ENCODE assay signal across 26 cellular contexts in the genomic region with DNA sequence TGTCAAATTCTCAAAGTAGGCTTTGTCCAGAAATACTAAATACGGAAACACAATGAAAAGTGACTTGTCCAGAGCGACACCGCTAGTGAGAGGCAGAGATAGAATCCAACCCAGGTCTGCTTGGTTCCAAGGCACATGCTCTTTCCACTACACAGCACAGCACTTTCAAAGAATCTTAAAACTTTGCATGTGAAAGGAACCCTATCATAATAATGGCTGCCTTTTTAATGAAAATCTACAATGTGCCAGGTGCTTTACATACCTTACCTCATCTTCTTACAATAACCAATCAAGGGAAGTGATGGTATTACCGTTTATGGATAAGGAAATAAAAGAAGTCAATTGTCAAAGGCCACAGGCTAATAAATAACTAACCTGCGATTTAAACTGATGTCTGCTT. TPM values are rescaled to one million over a fixed set of nuclear protein-coding genes. Genes with fewer than 3 reads are reported as not detected.
DNase-seq lines count a peak whose midpoint lies in the region; ATAC-seq and TF ChIP-seq lines count a peak whose summit lies in the region.
"Had no signal": no experiment of that assay in that cellular context is flagged by ENCODE, and none has a peak within 500 bp of the region (broad histone marks: within the 10 kb centered on the region; RNA-seq: fewer than 3 reads in every experiment).

No MANE protein-coding gene starts in this region.

- CTCF ChIA-PET in CD4-positive, alpha-beta T cell (lab: Charles Lee) = no interaction called here

- intact Hi-C loops in CD4-positive, alpha-beta T cell (cut with DNase I, micrococcal nuclease) = no loop called here
- intact Hi-C loops in activated T-helper 1 cell treated with anti-CD3 and anti-CD28 coated beads, Interleukin-12 subunit alpha, Interleukin-12 subunit beta, Interleukin-2, Interleukin-4 antibody, amounts not matched to agents 30 ng/mL and 10 ng/mL and 1 ng/mL, durations not matched to agents 14 hours and 24 hours and 36 hours (cut with micrococcal nuclease) = no loop called here

- H3K27ac ChIP-seq in CD4-positive, alpha-beta T cell (ENCODE audit: low read depth, low read length) = no peak overlapping the region
- H3K27ac ChIP-seq in HUES48 (ENCODE audit: low read depth, low read length) (peak overlapping the region; percentile 69), iPS-20b (ENCODE audit: low read length) (peak overlapping the region; percentile 60)
- H3K27ac ChIP-seq: cardiac muscle cell, dorsolateral prefrontal cortex, foreskin keratinocyte, PC-9, thoracic aorta had no signal

- peaks cover 43% of the 10 kb centered on the region for H3K36me3 Mint-ChIP-seq in CD4-positive, alpha-beta T cell (ENCODE audit: low read depth)
- peaks cover 4% of the 10 kb centered on the region for H3K36me3 Mint-ChIP-seq in activated T-helper 1 cell treated with anti-CD3 and anti-CD28 coated beads, Interleukin-12 subunit alpha, Interleukin-12 subunit beta, Interleukin-2, Interleukin-4 antibody, amounts not matched to agents 30 ng/mL and 10 ng/mL and 1 ng/mL, durations not matched to agents 14 hours and 24 hours and 36 hours (ENCODE audit: low read depth)

- peak overlapping the region; percentile 56 for H3K4me3 Mint-ChIP-seq in CD4-positive, alpha-beta T cell
- H3K4me3 Mint-ChIP-seq in activated T-helper 1 cell treated with anti-CD3 and anti-CD28 coated beads, Interleukin-12 subunit alpha, Interleukin-12 subunit beta, Interleukin-2, Interleukin-4 antibody, amounts not matched to agents 30 ng/mL and 10 ng/mL and 1 ng/mL, durations not matched to agents 14 hours and 24 hours and 36 hours = peak overlapping the region; percentile 20

- H3K4me1 Mint-ChIP-seq in CD4-positive, alpha-beta T cell (ENCODE audit: low read depth) = peaks cover 51% of the 10 kb centered on the region
- H3K4me1 Mint-ChIP-seq in activated T-helper 1 cell treated with anti-CD3 and anti-CD28 coated beads, Interleukin-12 subunit alpha, Interleukin-12 subunit beta, Interleukin-2, Interleukin-4 antibody, amounts not matched to agents 30 ng/mL and 10 ng/mL and 1 ng/mL, durations not matched to agents 14 hours and 24 hours and 36 hours (ENCODE audit: low read depth) = peaks cover 38% of the 10 kb centered on the region

- peak overlapping the region; percentile 24 for H3K27ac Mint-ChIP-seq in CD4-positive, alpha-beta T cell
- H3K27ac Mint-ChIP-seq in activated T-helper 1 cell treated with anti-CD3 and anti-CD28 coated beads, Interleukin-12 subunit alpha, Interleukin-12 subunit beta, Interleukin-2, Interleukin-4 antibody, amounts not matched to agents 30 ng/mL and 10 ng/mL and 1 ng/mL, durations not matched to agents 14 hours and 24 hours and 36 hours = no peak overlapping the region
- H3K27ac Mint-ChIP-seq: activated CD4-positive, alpha-beta T cell treated with anti-CD3 and anti-CD28 coated beads, Interleukin-2, amount 10 ng/mL, durations not matched to agents 7 days and 5 days had no signal

- no peaks in the 10 kb centered on the region for H3K9me3 ChIP-seq in CD4-positive, alpha-beta T cell (ENCODE audit: control insufficient read depth, low read length)
- H3K9me3 ChIP-seq in HUES48 (ENCODE audit: control insufficient read depth, insufficient read depth, low read length) (no peaks in the 10 kb centered on the region), iPS-20b (ENCODE audit: insufficient read depth, low read depth, low read length) (no peaks in the 10 kb centered on the region)
- H3K9me3 ChIP-seq: thoracic aorta had no signal

- H3K27me3 ChIP-seq in CD4-positive, alpha-beta T cell (ENCODE audit: control insufficient read depth, insufficient read depth, low read length) = no peaks in the 10 kb centered on the region
- H3K27me3 ChIP-seq in HUES48 (ENCODE audit: control insufficient read depth, insufficient read depth, low read length) (no peaks in the 10 kb centered on the region), iPS-20b (ENCODE audit: insufficient read depth, low read length) (no peaks in the 10 kb centered on the region)
- H3K27me3 ChIP-seq: cardiac muscle cell, dorsolateral prefrontal cortex, foreskin keratinocyte had no signal

- H3K4me3 ChIP-seq in HUES48 (ENCODE audit: low read depth, low read length) (peak overlapping the region; percentile 91), iPS-20b (ENCODE audit: low read length) (peak overlapping the region; percentile 91)
- H3K4me3 ChIP-seq: cardiac muscle cell, thoracic aorta had no signal

- POLR2A ChIA-PET in CD4-positive, alpha-beta T cell (lab: Charles Lee) = no interaction called here

- no peaks in the 10 kb centered on the region for H3K9me3 Mint-ChIP-seq in CD4-positive, alpha-beta T cell
- no peaks in the 10 kb centered on the region for H3K9me3 Mint-ChIP-seq in activated T-helper 1 cell treated with anti-CD3 and anti-CD28 coated beads, Interleukin-12 subunit alpha, Interleukin-12 subunit beta, Interleukin-2, Interleukin-4 antibody, amounts not matched to agents 30 ng/mL and 10 ng/mL and 1 ng/mL, durations not matched to agents 14 hours and 24 hours and 36 hours
- H3K9me3 Mint-ChIP-seq: activated CD4-positive, alpha-beta T cell treated with anti-CD3 and anti-CD28 coated beads, Interleukin-2, amount 10 ng/mL, durations not matched to agents 7 days and 5 days had no signal

- no peaks in the 10 kb centered on the region for H3K27me3 Mint-ChIP-seq in CD4-positive, alpha-beta T cell
- no peaks in the 10 kb centered on the region for H3K27me3 Mint-ChIP-seq in activated T-helper 1 cell treated with anti-CD3 and anti-CD28 coated beads, Interleukin-12 subunit alpha, Interleukin-12 subunit beta, Interleukin-2, Interleukin-4 antibody, amounts not matched to agents 30 ng/mL and 10 ng/mL and 1 ng/mL, durations not matched to agents 14 hours and 24 hours and 36 hours (ENCODE audit: insufficient read depth)
- H3K27me3 Mint-ChIP-seq: activated CD4-positive, alpha-beta T cell treated with anti-CD3 and anti-CD28 coated beads, Interleukin-2, amount 10 ng/mL, durations not matched to agents 7 days and 5 days; progenitor cell of endocrine pancreas had no signal

- ATAC-seq in CD4-positive, alpha-beta T cell (ENCODE audit: poor library complexity) = no peak
- ATAC-seq in GM18858 (IDR thresholded peaks at IDR 0.05; ENCODE audit: unreplicated experiment) = no peak
- ATAC-seq: foreskin keratinocyte, HCT116 had no signal

- TF ChIP-seq CTCF in CD4-positive, alpha-beta T cell (IDR thresholded peaks at IDR 0.05) = no peak

- H3K36me3 ChIP-seq in HUES48 (ENCODE audit: control insufficient read depth, insufficient read depth, low read length) = peaks cover 5% of the 10 kb centered on the region; the same call in 1 of the 2 replicates
- peaks cover 11% of the 10 kb centered on the region for H3K36me3 ChIP-seq in iPS-20b (ENCODE audit: insufficient read depth, low read depth, low read length)
- H3K36me3 ChIP-seq: cardiac muscle cell had no signal

- H3K9ac ChIP-seq in HUES48 (ENCODE audit: low read depth, low read length) (no peak overlapping the region; the same call in 1 of the 2 replicates), iPS-20b (ENCODE audit: low read depth, low read length) (peak overlapping the region; percentile 54; the same call in 1 of the 2 replicates)

- no peak for DNase-seq in CD4-positive, alpha-beta T cell
- DNase-seq in activated T-helper 1 cell treated with anti-CD3 and anti-CD28 coated beads, Interleukin-12 subunit alpha, Interleukin-12 subunit beta, Interleukin-2, Interleukin-4 antibody, amounts not matched to agents 30 ng/mL and 10 ng/mL and 1 ng/mL, durations not matched to agents 14 hours and 24 hours and 36 hours (ENCODE audit: low spot score) = no peak
- DNase-seq in iPS-NIHi11 (ENCODE audit: low spot score) (no peak), NCI-H2029 treated with DMSO at 0.1 percent for 48 hours (lab: John Stamatoyannopoulos, UW) (no peak), HK-2 (ENCODE audit: unreplicated experiment) (no peak)
- DNase-seq: activated CD4-positive, alpha-beta T cell treated with anti-CD3 and anti-CD28 coated beads, Interleukin-2, amount 10 ng/mL, durations not matched to agents 7 days and 5 days; activated effector memory CD4-positive, alpha-beta T cell treated with Interleukin-2 at 50 U/mL for 16 hours; DMS79; dorsolateral prefrontal cortex; foreskin keratinocyte; Kasumi-1; mesenchymal stem cell; NCI-H1417 treated with DMSO at 0.1 percent for 48 hours; NCI-H2171; NCI-H69; PC-9; SHP77 treated with DMSO at 0.1 percent for 48 hours; stimulated activated CD4-positive, alpha-beta T cell treated with anti-CD3 and anti-CD28 coated beads, Interleukin-1b, Interleukin-23, amount 100 ng/mL, for 48 hours; stimulated activated naive CD4-positive, alpha-beta T cell had no signal

- H3K4me1 ChIP-seq in HUES48 (ENCODE audit: control insufficient read depth, insufficient read depth, low read length) (peaks cover 37% of the 10 kb centered on the region), iPS-20b (ENCODE audit: insufficient read depth, low read length) (peaks cover 29% of the 10 kb centered on the region)

RNA-seq across cellular contexts. Expression of gene CHCHD3, which starts 2.6 kb away (rescaled TPM):
- total RNA-seq in CD4-positive, alpha-beta T cell = 10 to 100 TPM; 21.6 to 21.7 TPM
- total RNA-seq in activated T-helper 1 cell treated with anti-CD3 and anti-CD28 coated beads, Interleukin-12 subunit alpha, Interleukin-12 subunit beta, Interleukin-2, Interleukin-4 antibody, amounts not matched to agents 30 ng/mL and 10 ng/mL and 1 ng/mL, durations not matched to agents 14 hours and 24 hours and 36 hours = 69.9 and 76.8 TPM in 2 replicates
